Comparison of ENCODE assay signal across 8 cellular contexts in the genomic region with DNA sequence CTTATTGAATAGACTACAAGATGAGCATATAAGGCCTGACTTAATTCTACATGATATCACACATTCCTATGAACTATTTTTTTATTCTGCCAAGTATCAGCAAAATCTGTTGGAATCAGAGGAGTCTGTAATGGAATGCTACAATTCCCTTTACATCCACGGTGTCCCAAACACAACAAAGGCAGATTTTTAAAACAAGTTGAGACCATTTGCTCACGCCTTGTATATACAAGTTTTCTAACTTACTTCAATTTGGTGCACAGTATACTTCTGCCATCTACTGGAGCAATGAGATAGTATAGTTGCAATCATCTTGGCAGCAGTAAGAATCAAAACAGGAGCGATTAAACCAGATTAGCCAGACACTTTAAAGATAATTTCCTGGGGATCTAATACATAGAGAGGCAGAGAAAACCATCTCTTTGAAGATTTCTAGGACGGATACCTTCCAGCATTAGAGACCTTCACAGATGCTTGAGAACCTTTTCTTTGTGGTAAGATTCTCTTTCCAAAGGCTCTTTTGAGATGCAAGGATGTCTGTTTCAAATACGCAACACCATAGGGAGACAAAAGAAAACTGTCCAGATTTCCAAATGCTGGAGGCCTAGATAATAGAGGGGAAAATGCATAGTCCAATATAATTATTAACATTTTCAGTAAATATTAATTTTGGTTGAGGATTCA.
DNase-seq lines count a peak whose midpoint lies in the region; ATAC-seq and TF ChIP-seq lines count a peak whose summit lies in the region.

No MANE protein-coding gene starts in this region.

- H3K27ac ChIP-seq in A673 (ENCODE audit: low read depth, low read length, poor library complexity, severe bottlenecking) (no peak overlapping the region), OCI-LY1 (ENCODE audit: low read depth, low read length, poor library complexity, severe bottlenecking) (no peak overlapping the region)

- POLR2A ChIA-PET in A673 (lab: Charles Lee; ENCODE audit: low non-redundant PET), result no interaction called here

- H3K4me2 ChIP-seq in OCI-LY1 (ENCODE audit: low read length), result no peak overlapping the region

- no peak overlapping the region for H3K9ac ChIP-seq in OCI-LY1 (ENCODE audit: low read length)

- ATAC-seq in GM19035 (IDR thresholded peaks at IDR 0.05; ENCODE audit: unreplicated experiment), result peak; percentile 55
- no peak for ATAC-seq in GM21515 (IDR thresholded peaks at IDR 0.05; ENCODE audit: unreplicated experiment)

- DNase-seq in A673 (ENCODE audit: low spot score), result peak; percentile 29
- DNase-seq in foreskin melanocyte, result peak; percentile 1
- DNase-seq in stimulated activated CD4-positive, alpha-beta T cell treated with anti-CD3 and anti-CD28 coated beads, Interleukin-4, amount 100 ng/mL, for 24 hours, result no peak
- DNase-seq in amniotic stem cell (lab: John Stamatoyannopoulos, UW), result no peak
- DNase-seq in NCI-H2107 treated with DMSO at 0.1 percent for 48 hours (lab: John Stamatoyannopoulos, UW; ENCODE audit: unreplicated experiment), result no peak

- CTCF ChIA-PET in A673 (lab: Charles Lee), result no interaction called here

- H2AFZ ChIP-seq in OCI-LY1 (ENCODE audit: low read length), result no peak overlapping the region

- intact Hi-C loops in A673 (cut with micrococcal nuclease; ENCODE audit: unreplicated experiment), result no loop called here

- no peaks in the 10 kb centered on the region for H3F3A ChIP-seq in OCI-LY1 (ENCODE audit: insufficient read depth, low read length)

- H3K4me3 ChIP-seq in A673 (ENCODE audit: low read depth, low read length, poor library complexity, severe bottlenecking) (no peak overlapping the region), OCI-LY1 (ENCODE audit: low read depth, low read length, poor library complexity, severe bottlenecking) (no peak overlapping the region)

- no peaks in the 10 kb centered on the region for H3K9me2 ChIP-seq in OCI-LY1 (ENCODE audit: low read depth, low read length)

- no peaks in the 10 kb centered on the region for H3K79me2 ChIP-seq in OCI-LY1 (ENCODE audit: insufficient read depth, low read length)

- H3K36me3 ChIP-seq in A673 (ENCODE audit: insufficient read depth, low read length, poor library complexity, severe bottlenecking) (no peaks in the 10 kb centered on the region), OCI-LY1 (ENCODE audit: insufficient read depth, low read length) (no peaks in the 10 kb centered on the region)

- peak; percentile 55 for TF ChIP-seq CTCF in A673 (conservative IDR thresholded peaks at IDR 0.05; ENCODE audit: low read depth, low read length)
- peak; percentile 51 for TF ChIP-seq CTCF in OCI-LY1 (IDR thresholded peaks at IDR 0.05; ENCODE audit: low read length)

- H4K20me1 ChIP-seq in OCI-LY1 (ENCODE audit: insufficient read depth, low read length), result no peaks in the 10 kb centered on the region

- no TSS peak for BruUV-seq in A673 (replicated peaks; lab: Mats Ljungman, UMichigan)

- H3K27me3 ChIP-seq in A673 (replicated peaks; ENCODE audit: insufficient read depth, low read depth, low read length, poor library complexity), result no peaks in the 10 kb centered on the region
- H3K27me3 ChIP-seq in OCI-LY1 (ENCODE audit: insufficient read depth, low read length), result no peaks in the 10 kb centered on the region

- H3K9me3 ChIP-seq in A673 (ENCODE audit: low read depth, low read length, poor library complexity, severe bottlenecking), result no peaks in the 10 kb centered on the region
- no peaks in the 10 kb centered on the region for H3K9me3 ChIP-seq in OCI-LY1 (ENCODE audit: low read length)

- H3K4me1 ChIP-seq in A673 (ENCODE audit: insufficient read depth, low read length, poor library complexity, severe bottlenecking) (no peaks in the 10 kb centered on the region), OCI-LY1 (ENCODE audit: insufficient read depth, low read length, severe bottlenecking) (no peaks in the 10 kb centered on the region)

Comparison
In these comparisons a context has a peak if more than half of its experiments do, and no peak if none do; other contexts are left out.
1. DNase-seq: peak in A673 (single experiment) and foreskin melanocyte (single experiment); none in stimulated activated CD4-positive, alpha-beta T cell treated with anti-CD3 and anti-CD28 coated beads, Interleukin-4, amount 100 ng/mL, for 24 hours (single experiment), amniotic stem cell (single experiment) and NCI-H2107 treated with DMSO at 0.1 percent for 48 hours (single experiment).